Comparison of ENCODE assay signal across 8 cellular contexts in genomic region chr17:67995568-67996191, GRCh38. TPM values are rescaled to one million over a fixed set of nuclear protein-coding genes. Genes with fewer than 3 reads are reported as not detected.
DNase-seq lines count a peak whose midpoint lies in the region; ATAC-seq and TF ChIP-seq lines count a peak whose summit lies in the region.

No MANE protein-coding gene starts in this region.

- 8% methylated on average over 11 of the region's 43 CpGs for WGBS in mammary epithelial cell (ENCODE audit: low coverage, missing lambda C conversion rate)

- peak overlapping the region; percentile 82 for H3K4me2 ChIP-seq in OCI-LY1 (ENCODE audit: low read length)
- peak overlapping the region; percentile 93 for H3K4me2 ChIP-seq in mammary epithelial cell (ENCODE audit: insufficient read depth, low read depth, low read length)

- peak; percentile 39 for DNase-seq in ELF-1 (ENCODE audit: low read depth, low spot score)
- no peak for DNase-seq in mammary epithelial cell
- DNase-seq in left lobe of liver (ENCODE audit: low spot score) = peak; percentile 50
- peak; percentile 55 for DNase-seq in stimulated activated CD8-positive, alpha-beta memory T cell treated with anti-CD3 and anti-CD28 coated beads, Interleukin-4, amount 100 ng/mL, for 48 hours
- no peak for DNase-seq in NCI-H446 (lab: John Stamatoyannopoulos, UW)
- no peak for DNase-seq in NCI-H1092 treated with DMSO at 0.1 percent for 48 hours (lab: John Stamatoyannopoulos, UW)
- no peak for DNase-seq in midbrain (lab: John Stamatoyannopoulos, UW)

- H3K9ac ChIP-seq in OCI-LY1 (ENCODE audit: low read length) = peak overlapping the region; percentile 57
- peak overlapping the region; percentile 61 for H3K9ac ChIP-seq in mammary epithelial cell (ENCODE audit: insufficient read depth, low read length)

- H3K27me3 ChIP-seq in OCI-LY1 (ENCODE audit: insufficient read depth, low read length) = no peaks in the 10 kb centered on the region
- no peaks in the 10 kb centered on the region for H3K27me3 ChIP-seq in mammary epithelial cell (ENCODE audit: insufficient read depth, low read length)

- H2AFZ ChIP-seq in OCI-LY1 (ENCODE audit: low read length) (no peak overlapping the region), mammary epithelial cell (ENCODE audit: low read depth, low read length) (peak overlapping the region; percentile 79)

- CTCF ChIA-PET in mammary epithelial cell (lab: Charles Lee; ENCODE audit: low non-redundant PET) = interaction anchor here (0.6 kb wide), 1 partner anchor 403 kb away, joined by 7 read pairs; no protein-coding TSS in a partner anchor

- no peaks in the 10 kb centered on the region for H3K79me2 ChIP-seq in OCI-LY1 (ENCODE audit: insufficient read depth, low read length)
- H3K79me2 ChIP-seq in mammary epithelial cell (ENCODE audit: insufficient read depth, low read length) = peaks cover 12% of the 10 kb centered on the region

- in situ Hi-C loops in mammary epithelial cell (cut with MboI; ENCODE audit: low sequenced_read_pairs in 2 of 2) = no loop called here

- H3K4me1 ChIP-seq in OCI-LY1 (ENCODE audit: insufficient read depth, low read length, severe bottlenecking) (peaks cover 35% of the 10 kb centered on the region), mammary epithelial cell (ENCODE audit: insufficient read depth, low read length) (peaks cover 31% of the 10 kb centered on the region)

- peak; percentile 1 for ATAC-seq in left lobe of liver

- TF ChIP-seq CTCF in OCI-LY1 (IDR thresholded peaks at IDR 0.05; ENCODE audit: low read length) (peak; percentile 44), mammary epithelial cell (conservative IDR thresholded peaks at IDR 0.05 in 1 of 2, IDR thresholded peaks at IDR 0.05 in 1 of 2; ENCODE audit: extremely low read depth in 1 of 2, insufficient read depth in 1 of 2, low read depth in 1 of 2, low read length in 2 of 2) (peak in 1 of 2 donors; percentile 0)

- H3K9me2 ChIP-seq in OCI-LY1 (ENCODE audit: low read depth, low read length) = no peaks in the 10 kb centered on the region

- H4K20me1 ChIP-seq in OCI-LY1 (ENCODE audit: insufficient read depth, low read length) (no peaks in the 10 kb centered on the region), mammary epithelial cell (ENCODE audit: insufficient read depth, low read length) (no peaks in the 10 kb centered on the region)

- H3K36me3 ChIP-seq in OCI-LY1 (ENCODE audit: insufficient read depth, low read length) (no peaks in the 10 kb centered on the region), mammary epithelial cell (ENCODE audit: insufficient read depth, low read length) (peaks cover 3% of the 10 kb centered on the region)

- H3F3A ChIP-seq in OCI-LY1 (ENCODE audit: insufficient read depth, low read length) = no peaks in the 10 kb centered on the region; the same call in 1 of the 2 replicates

- H3K9me3 ChIP-seq in OCI-LY1 (ENCODE audit: low read length) = no peaks in the 10 kb centered on the region
- no peaks in the 10 kb centered on the region for H3K9me3 ChIP-seq in mammary epithelial cell (replicated peaks; ENCODE audit: insufficient read depth, low read length)

- H3K27ac ChIP-seq in OCI-LY1 (ENCODE audit: low read depth, low read length, poor library complexity, severe bottlenecking) (no peak overlapping the region), mammary epithelial cell (ENCODE audit: insufficient read depth, low read depth, low read length) (no peak overlapping the region)

- no TSS peak for BruUV-seq in mammary epithelial cell (replicated peaks; lab: Mats Ljungman, UMichigan)

- peak overlapping the region; percentile 75 for H3K4me3 ChIP-seq in OCI-LY1 (ENCODE audit: low read depth, low read length, poor library complexity, severe bottlenecking)
- H3K4me3 ChIP-seq in mammary epithelial cell (replicated peaks in 1 of 3; ENCODE audit: insufficient read depth in 1 of 3, low read depth in 2 of 3, low read length in 3 of 3) = peak overlapping the region; percentile 36 to 51 (median 39)

- dilution Hi-C loops in mammary epithelial cell (cut with HindIII; ENCODE audit: low sequenced_read_pairs) = no loop called here

- intact Hi-C loops in mammary epithelial cell (cut with micrococcal nuclease) = loop anchor here (1.0 to 2.0 kb wide), 2 partner anchors 24 to 39 kb away; partner anchors contain the start of gene KPNA2

RNA-seq across cellular contexts. Expression of gene C17orf58, which starts 0.6 kb away (rescaled TPM):
- total RNA-seq in mammary epithelial cell (1 to 10 TPM; 7.0 to 7.2 TPM), left lobe of liver (6.9 TPM)
- 9.9 TPM for polyA plus RNA-seq in mammary epithelial cell
- polyA minus RNA-seq in mammary epithelial cell = 2.3 TPM

RNA-seq across cellular contexts. Expression of gene KPNA2, which starts 39.9 kb away (rescaled TPM):
- 100 to 1,000 TPM in 1 of 2 donors, 10 to 100 TPM in 1; 63.7 to 168 TPM for total RNA-seq in mammary epithelial cell
- polyA plus RNA-seq in mammary epithelial cell = 263 TPM
- polyA minus RNA-seq in mammary epithelial cell = 483 TPM
- 9.6 TPM for total RNA-seq in left lobe of liver

Comparison
In these comparisons a context has a peak if more than half of its experiments do, and no peak if none do; other contexts are left out.
1. DNase-seq: peak in ELF-1 (single experiment), left lobe of liver (single experiment) and stimulated activated CD8-positive, alpha-beta memory T cell treated with anti-CD3 and anti-CD28 coated beads, Interleukin-4, amount 100 ng/mL, for 48 hours (single experiment); none in mammary epithelial cell (single experiment), NCI-H446 (0 of 2), NCI-H1092 treated with DMSO at 0.1 percent for 48 hours (single experiment) and midbrain (single experiment).